In genomic region chr2:74772071-74772470, GRCh38 we compare ENCODE assay signal across 19 cellular contexts.
DNase-seq lines count a peak whose midpoint lies in the region; ATAC-seq and TF ChIP-seq lines count a peak whose summit lies in the region.
"Had no signal": no experiment of that assay in that cellular context is flagged by ENCODE, and none has a peak within 500 bp of the region (broad histone marks: within the 10 kb centered on the region; RNA-seq: fewer than 3 reads in every experiment).

No MANE protein-coding gene starts in this region.

- H3K36me3 Mint-ChIP-seq in mesothelial cell of epicardium: no peaks in the 10 kb centered on the region
- H3K36me3 Mint-ChIP-seq in activated CD8-positive, alpha-beta T cell treated with anti-CD3 and anti-CD28 coated beads for 36 hours (ENCODE audit: low read depth): no peaks in the 10 kb centered on the region

- no peak for TF ChIP-seq CTCF in choroid plexus epithelial cell (conservative IDR thresholded peaks at IDR 0.05; ENCODE audit: low read depth, low read length)
- no peak for TF ChIP-seq CTCF in mesothelial cell of epicardium (IDR thresholded peaks at IDR 0.05; ENCODE audit: unreplicated experiment)
- no peak for TF ChIP-seq CTCF in activated CD8-positive, alpha-beta T cell treated with anti-CD3 and anti-CD28 coated beads for 36 hours (IDR thresholded peaks at IDR 0.05)
- TF ChIP-seq CTCF in dorsolateral prefrontal cortex (IDR thresholded peaks at IDR 0.05 in 54 of 56, conservative IDR thresholded peaks at IDR 0.05 in 2 of 56; ENCODE audit: low read depth in 1 of 56, partially characterized antibody in 56 of 56): no peak
- TF ChIP-seq CTCF in breast epithelium (IDR thresholded peaks at IDR 0.05): no peak

- no peaks in the 10 kb centered on the region for H3K4me1 ChIP-seq in breast epithelium

- DNase-seq in GM03348 (ENCODE audit: low spot score) (peak; percentile 43), choroid plexus epithelial cell (ENCODE audit: low read depth) (peak; percentile 37), mesothelial cell of epicardium (ENCODE audit: low spot score in 2 of 2, unreplicated experiment in 2 of 2) (no peak), dorsolateral prefrontal cortex (no peak), breast epithelium (ENCODE audit: low spot score in 2 of 2) (no peak)
- no peak for DNase-seq in activated CD8-positive, alpha-beta T cell treated with anti-CD3 and anti-CD28 coated beads for 36 hours
- DNase-seq: GF-D8, MG63, NCI-H1417, NCI-H1694 treated with DMSO at 0.1 percent for 48 hours, NCI-H2081 treated with DMSO at 0.1 percent for 48 hours, NCI-H446, NCI-H526 treated with DMSO at 0.1 percent for 48 hours, OCI-M1 had no signal

- intact Hi-C loops in activated CD8-positive, alpha-beta T cell treated with anti-CD3 and anti-CD28 coated beads for 36 hours (cut with micrococcal nuclease): no loop called here
- intact Hi-C loops in dorsolateral prefrontal cortex (cut with DNase I): no loop called here
- intact Hi-C loops in breast epithelium (cut with DNase I; ENCODE audit: low total_unique reads): no loop called here

- H3K4me1 Mint-ChIP-seq in mesothelial cell of epicardium: peaks cover 25% of the 10 kb centered on the region
- peaks cover 1% of the 10 kb centered on the region for H3K4me1 Mint-ChIP-seq in activated CD8-positive, alpha-beta T cell treated with anti-CD3 and anti-CD28 coated beads for 36 hours (ENCODE audit: low read depth)

- peaks cover 7% of the 10 kb centered on the region for H3K9me3 Mint-ChIP-seq in mesothelial cell of epicardium
- no peaks in the 10 kb centered on the region for H3K9me3 Mint-ChIP-seq in activated CD8-positive, alpha-beta T cell treated with anti-CD3 and anti-CD28 coated beads for 36 hours

- H3K27ac Mint-ChIP-seq in mesothelial cell of epicardium: peak overlapping the region; percentile 39
- no peak overlapping the region for H3K27ac Mint-ChIP-seq in activated CD8-positive, alpha-beta T cell treated with anti-CD3 and anti-CD28 coated beads for 36 hours

- no peak for TF ChIP-seq POLR2A in breast epithelium (IDR thresholded peaks at IDR 0.05)

- POLR2A ChIA-PET in activated CD8-positive, alpha-beta T cell treated with anti-CD3 and anti-CD28 coated beads for 36 hours (lab: Charles Lee): no interaction called here

- H3K27ac ChIP-seq in dorsolateral prefrontal cortex (no peak overlapping the region), breast epithelium (no peak overlapping the region)
- H3K27ac ChIP-seq: C4-2B, SJSA1 had no signal

- H3K36me3 ChIP-seq in breast epithelium: no peaks in the 10 kb centered on the region
- H3K36me3 ChIP-seq: MG63, SJSA1 had no signal

- H3K4me3 ChIP-seq in choroid plexus epithelial cell (ENCODE audit: low read depth, low read length) (no peak overlapping the region), dorsolateral prefrontal cortex (no peak overlapping the region), breast epithelium (no peak overlapping the region)
- H3K4me3 ChIP-seq: K562, MG63, SJSA1 had no signal

- H3K4me3 Mint-ChIP-seq in mesothelial cell of epicardium: no peak overlapping the region
- no peak overlapping the region for H3K4me3 Mint-ChIP-seq in activated CD8-positive, alpha-beta T cell treated with anti-CD3 and anti-CD28 coated beads for 36 hours

- H3K27me3 Mint-ChIP-seq in mesothelial cell of epicardium (ENCODE audit: low read depth): no peaks in the 10 kb centered on the region
- H3K27me3 Mint-ChIP-seq in activated CD8-positive, alpha-beta T cell treated with anti-CD3 and anti-CD28 coated beads for 36 hours: peaks cover 2% of the 10 kb centered on the region

- H3K27me3 ChIP-seq in dorsolateral prefrontal cortex (no peaks in the 10 kb centered on the region), breast epithelium (no peaks in the 10 kb centered on the region)
- H3K27me3 ChIP-seq: MG63, SJSA1 had no signal

- H3K9me3 ChIP-seq in breast epithelium: no peaks in the 10 kb centered on the region
- H3K9me3 ChIP-seq: MG63, SJSA1 had no signal

- ATAC-seq in activated CD8-positive, alpha-beta T cell treated with anti-CD3 and anti-CD28 coated beads for 36 hours: no peak
- no peak for ATAC-seq in HG03280 (IDR thresholded peaks at IDR 0.05; ENCODE audit: unreplicated experiment)
- ATAC-seq: HepG2, K562 had no signal

- CTCF ChIA-PET in activated CD8-positive, alpha-beta T cell treated with anti-CD3 and anti-CD28 coated beads for 36 hours (lab: Charles Lee): interaction anchor here (0.5 kb wide), 1 partner anchor 1960 kb away, joined by 3 read pairs; no protein-coding TSS in a partner anchor

Comparison
In these comparisons a context has a peak if more than half of its experiments do, and no peak if none do; other contexts are left out.
1. DNase-seq: peak in GM03348 (single experiment) and choroid plexus epithelial cell (single experiment); none in mesothelial cell of epicardium (0 of 2), activated CD8-positive, alpha-beta T cell treated with anti-CD3 and anti-CD28 coated beads for 36 hours (single experiment), dorsolateral prefrontal cortex (0 of 10) and breast epithelium (0 of 2).